Comparison of ENCODE assay signal across 11 cellular contexts in genomic region chr6:106739387-106739786, GRCh38.
DNase-seq lines count a peak whose midpoint lies in the region; ATAC-seq and TF ChIP-seq lines count a peak whose summit lies in the region.
"Had no signal": no experiment of that assay in that cellular context is flagged by ENCODE, and none has a peak within 500 bp of the region (broad histone marks: within the 10 kb centered on the region; RNA-seq: fewer than 3 reads in every experiment).

No MANE protein-coding gene starts in this region.

- ATAC-seq in HG03378 (IDR thresholded peaks at IDR 0.05; ENCODE audit: unreplicated experiment), result no peak

- POLR2A ChIA-PET in RWPE1 (lab: Yijun Ruan, JAX; ENCODE audit: low non-redundant PET) (no interaction called here), GM10248 (lab: Yijun Ruan, JAX) (no interaction called here)
- POLR2A ChIA-PET in activated CD4-positive, alpha-beta memory T cell treated with anti-CD3 and anti-CD28 coated beads for 36 hours (lab: Charles Lee), result no interaction called here

- H3K27me3 Mint-ChIP-seq in Calu3 (ENCODE audit: unreplicated experiment) (no peaks in the 10 kb centered on the region), progenitor cell of endocrine pancreas (no peaks in the 10 kb centered on the region)
- H3K27me3 Mint-ChIP-seq in activated CD4-positive, alpha-beta memory T cell treated with anti-CD3 and anti-CD28 coated beads for 36 hours, result peaks cover 11% of the 10 kb centered on the region

- H3K9me3 Mint-ChIP-seq in Calu3 (ENCODE audit: low read depth, unreplicated experiment) (peaks cover 3% of the 10 kb centered on the region), progenitor cell of endocrine pancreas (ENCODE audit: low read depth) (peaks cover 23% of the 10 kb centered on the region)
- peaks cover 5% of the 10 kb centered on the region for H3K9me3 Mint-ChIP-seq in activated CD4-positive, alpha-beta memory T cell treated with anti-CD3 and anti-CD28 coated beads for 36 hours
- H3K9me3 Mint-ChIP-seq: central memory CD8-positive, alpha-beta T cell had no signal

- intact Hi-C loops in Calu3 (cut with micrococcal nuclease; ENCODE audit: unreplicated experiment), result loop anchor here (5.0 kb wide), 1 partner anchor 132 kb away; no protein-coding TSS in a partner anchor
- intact Hi-C loops in activated CD4-positive, alpha-beta memory T cell treated with anti-CD3 and anti-CD28 coated beads for 36 hours (cut with micrococcal nuclease), result no loop called here

- H3K27ac Mint-ChIP-seq in Calu3 (ENCODE audit: unreplicated experiment), result peak overlapping the region; percentile 85
- peak overlapping the region; percentile 29 for H3K27ac Mint-ChIP-seq in progenitor cell of endocrine pancreas
- no peak overlapping the region for H3K27ac Mint-ChIP-seq in activated CD4-positive, alpha-beta memory T cell treated with anti-CD3 and anti-CD28 coated beads for 36 hours

- H3K27ac ChIP-seq in RWPE1, result peak overlapping the region; percentile 76

- H3K36me3 Mint-ChIP-seq in Calu3 (ENCODE audit: insufficient read depth, unreplicated experiment) (peaks cover 42% of the 10 kb centered on the region), progenitor cell of endocrine pancreas (ENCODE audit: insufficient read depth) (peaks cover 9% of the 10 kb centered on the region)
- no peaks in the 10 kb centered on the region for H3K36me3 Mint-ChIP-seq in activated CD4-positive, alpha-beta memory T cell treated with anti-CD3 and anti-CD28 coated beads for 36 hours

- no peak overlapping the region for H3K4me3 Mint-ChIP-seq in Calu3 (ENCODE audit: low read depth, unreplicated experiment)
- no peak overlapping the region for H3K4me3 Mint-ChIP-seq in progenitor cell of endocrine pancreas (ENCODE audit: low read depth)
- no peak overlapping the region for H3K4me3 Mint-ChIP-seq in activated CD4-positive, alpha-beta memory T cell treated with anti-CD3 and anti-CD28 coated beads for 36 hours
- H3K4me3 Mint-ChIP-seq: central memory CD8-positive, alpha-beta T cell had no signal

- DNase-seq in Calu3, result peak; percentile 70
- DNase-seq in RWPE1 (ENCODE audit: low spot score), result peak; percentile 78
- peak; percentile 88 for DNase-seq in glomerular visceral epithelial cell (ENCODE audit: extremely low spot score)
- DNase-seq in progenitor cell of endocrine pancreas (ENCODE audit: low spot score, unreplicated experiment), result no peak
- no peak for DNase-seq in NOMO-1 treated with DMSO at 0.1 percent for 48 hours (lab: John Stamatoyannopoulos, UW; ENCODE audit: unreplicated experiment)
- DNase-seq in GM10248 (ENCODE audit: extremely low spot score), result no peak
- DNase-seq in activated CD4-positive, alpha-beta memory T cell treated with anti-CD3 and anti-CD28 coated beads for 36 hours, result no peak
- DNase-seq: Caco-2, NCI-H1105 had no signal

- H3K4me1 Mint-ChIP-seq in Calu3 (ENCODE audit: low read depth, unreplicated experiment) (peaks cover 80% of the 10 kb centered on the region), progenitor cell of endocrine pancreas (ENCODE audit: low read depth) (peaks cover 5% of the 10 kb centered on the region)
- no peaks in the 10 kb centered on the region for H3K4me1 Mint-ChIP-seq in activated CD4-positive, alpha-beta memory T cell treated with anti-CD3 and anti-CD28 coated beads for 36 hours (ENCODE audit: low read depth)
- H3K4me1 Mint-ChIP-seq: central memory CD8-positive, alpha-beta T cell had no signal

- CTCF ChIA-PET in Calu3 (lab: Charles Lee) (interaction anchor here (0.5 to 0.7 kb wide), 2 partner anchors 30 to 130 kb away, joined by 3 to 6 read pairs; no protein-coding TSS in a partner anchor), RWPE1 (lab: Yijun Ruan, JAX) (no interaction called here), GM10248 (lab: Yijun Ruan, JAX) (no interaction called here)
- CTCF ChIA-PET in activated CD4-positive, alpha-beta memory T cell treated with anti-CD3 and anti-CD28 coated beads for 36 hours (lab: Charles Lee), result no interaction called here

- no peak for TF ChIP-seq CTCF in Calu3 (IDR thresholded peaks at IDR 0.05; ENCODE audit: unreplicated experiment)
- no peak for TF ChIP-seq CTCF in RWPE1 (conservative IDR thresholded peaks at IDR 0.05; ENCODE audit: low read depth)
- no peak for TF ChIP-seq CTCF in progenitor cell of endocrine pancreas (IDR thresholded peaks at IDR 0.05; ENCODE audit: unreplicated experiment)
- TF ChIP-seq CTCF in GM10248 (IDR thresholded peaks at IDR 0.05; ENCODE audit: control extremely low read depth, extremely low read depth, low read depth, missing control alignments), result no peak

- no TSS peak for BruUV-seq in Calu3 (replicated peaks; lab: Mats Ljungman, UMichigan)

Comparison
In these comparisons a context has a peak if more than half of its experiments do, and no peak if none do; other contexts are left out.
1. DNase-seq: peak in Calu3 (single experiment), RWPE1 (single experiment) and glomerular visceral epithelial cell (single experiment); none in progenitor cell of endocrine pancreas (single experiment), NOMO-1 treated with DMSO at 0.1 percent for 48 hours (single experiment), GM10248 (single experiment) and activated CD4-positive, alpha-beta memory T cell treated with anti-CD3 and anti-CD28 coated beads for 36 hours (single experiment).